In the genomic region with DNA sequence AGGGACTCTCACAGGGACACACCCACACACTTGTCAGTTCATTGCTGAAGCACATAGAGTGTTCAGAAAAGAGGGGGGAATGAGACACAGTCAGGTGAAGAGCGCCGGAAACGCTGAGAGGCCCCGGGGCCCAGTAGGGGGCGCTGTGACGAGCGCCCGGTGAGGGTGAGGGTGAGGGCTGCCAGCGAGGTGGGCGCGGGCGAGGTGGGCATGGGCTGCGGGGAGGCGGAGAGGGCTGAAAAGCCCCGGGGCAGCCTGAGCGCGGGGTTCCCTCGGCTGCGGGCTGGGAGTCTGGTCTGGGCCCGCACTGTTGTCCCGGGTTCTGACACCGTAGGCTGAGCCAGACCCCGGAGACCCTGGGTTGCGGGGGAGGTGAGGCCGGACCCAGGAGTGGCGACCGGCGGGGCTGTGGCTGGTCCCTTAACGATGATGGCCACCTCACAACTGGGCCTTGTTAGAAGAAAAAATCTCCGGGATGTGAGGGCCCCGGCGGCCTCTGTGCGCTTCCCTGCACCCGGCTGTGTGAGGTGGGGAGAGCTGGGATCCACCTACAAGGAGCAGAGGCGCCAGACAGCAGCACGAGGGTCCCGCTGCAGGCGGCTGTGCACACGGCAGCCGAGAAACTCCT, we compare ENCODE assay signal across 9 cellular contexts.
DNase-seq lines count a peak whose midpoint lies in the region; ATAC-seq and TF ChIP-seq lines count a peak whose summit lies in the region.
"Had no signal": no experiment of that assay in that cellular context is flagged by ENCODE, and none has a peak within 500 bp of the region (broad histone marks: within the 10 kb centered on the region; RNA-seq: fewer than 3 reads in every experiment).

No MANE protein-coding gene starts in this region.

- H3K27ac Mint-ChIP-seq in central memory CD8-positive, alpha-beta T cell (ENCODE audit: low read depth), result peak overlapping the region; percentile 98
- H3K27ac Mint-ChIP-seq in nephron, result no peak overlapping the region

- H3K27ac ChIP-seq in HUES48 (ENCODE audit: low read depth, low read length), result no peak overlapping the region

- H3K36me3 Mint-ChIP-seq in central memory CD8-positive, alpha-beta T cell (ENCODE audit: insufficient read depth), result peaks cover 6% of the 10 kb centered on the region
- H3K36me3 Mint-ChIP-seq in nephron (ENCODE audit: low read depth), result no peaks in the 10 kb centered on the region

- no peaks in the 10 kb centered on the region for H3K9me3 Mint-ChIP-seq in central memory CD8-positive, alpha-beta T cell
- no peaks in the 10 kb centered on the region for H3K9me3 Mint-ChIP-seq in nephron

- H3K4me1 Mint-ChIP-seq in central memory CD8-positive, alpha-beta T cell, result peaks cover 38% of the 10 kb centered on the region
- peaks cover 9% of the 10 kb centered on the region for H3K4me1 Mint-ChIP-seq in nephron

- H3K27me3 Mint-ChIP-seq in central memory CD8-positive, alpha-beta T cell, result no peaks in the 10 kb centered on the region
- H3K27me3 Mint-ChIP-seq in nephron (ENCODE audit: low read depth), result peaks cover 63% of the 10 kb centered on the region

- peak overlapping the region; percentile 36; the same call in 1 of the 2 replicates for H3K9ac ChIP-seq in HUES48 (ENCODE audit: low read depth, low read length)

- no peaks in the 10 kb centered on the region for H3K9me3 ChIP-seq in HUES48 (ENCODE audit: control insufficient read depth, insufficient read depth, low read length)

- no peak overlapping the region for H3K4me3 Mint-ChIP-seq in central memory CD8-positive, alpha-beta T cell
- H3K4me3 Mint-ChIP-seq in nephron, result peak overlapping the region; percentile 19 to 78 (median 69)

- H3K4me3 ChIP-seq in GM06990 (replicated peaks; ENCODE audit: low read depth, low read length), result no peak overlapping the region
- H3K4me3 ChIP-seq in HUES48 (ENCODE audit: low read depth, low read length), result peak overlapping the region; percentile 79

- DNase-seq in GM06990 (ENCODE audit: extremely low read depth, insufficient read length) (no peak), NCI-H2081 (lab: John Stamatoyannopoulos, UW) (no peak), NCI-H1930 (lab: John Stamatoyannopoulos, UW) (no peak)
- DNase-seq in central memory CD8-positive, alpha-beta T cell (ENCODE audit: low spot score in 2 of 2), result peak in 1 of 2 donors; percentile 7
- DNase-seq in central memory CD4-positive, alpha-beta T cell, result no peak
- DNase-seq: NCI-H1048 had no signal

- no peaks in the 10 kb centered on the region for H3K36me3 ChIP-seq in GM06990 (ENCODE audit: control insufficient read depth, insufficient read depth, low read length)
- no peaks in the 10 kb centered on the region for H3K36me3 ChIP-seq in HUES48 (ENCODE audit: control insufficient read depth, insufficient read depth, low read length)

- no peaks in the 10 kb centered on the region for H3K4me1 ChIP-seq in HUES48 (ENCODE audit: control insufficient read depth, insufficient read depth, low read length)

- no peaks in the 10 kb centered on the region for H3K27me3 ChIP-seq in GM06990 (replicated peaks; ENCODE audit: control insufficient read depth, insufficient read depth, low read length)
- peaks cover 16% of the 10 kb centered on the region for H3K27me3 ChIP-seq in HUES48 (ENCODE audit: control insufficient read depth, insufficient read depth, low read length)

- ATAC-seq in central memory CD8-positive, alpha-beta T cell (replicated peaks; ENCODE audit: extremely low read depth, poor library complexity, severe bottlenecking), result no peak
- ATAC-seq in HG02973 (IDR thresholded peaks at IDR 0.05; ENCODE audit: unreplicated experiment), result no peak

- TF ChIP-seq CTCF in GM06990 (IDR thresholded peaks at IDR 0.05; ENCODE audit: insufficient read depth, low read length, poor library complexity, severe bottlenecking), result peak; percentile 65
- TF ChIP-seq CTCF in nephron (IDR thresholded peaks at IDR 0.05; ENCODE audit: unreplicated experiment in 3 of 3), result peak; percentile 69 to 74 (median 71)
